ENCODE assay signal across 16 cellular contexts in the genomic region with DNA sequence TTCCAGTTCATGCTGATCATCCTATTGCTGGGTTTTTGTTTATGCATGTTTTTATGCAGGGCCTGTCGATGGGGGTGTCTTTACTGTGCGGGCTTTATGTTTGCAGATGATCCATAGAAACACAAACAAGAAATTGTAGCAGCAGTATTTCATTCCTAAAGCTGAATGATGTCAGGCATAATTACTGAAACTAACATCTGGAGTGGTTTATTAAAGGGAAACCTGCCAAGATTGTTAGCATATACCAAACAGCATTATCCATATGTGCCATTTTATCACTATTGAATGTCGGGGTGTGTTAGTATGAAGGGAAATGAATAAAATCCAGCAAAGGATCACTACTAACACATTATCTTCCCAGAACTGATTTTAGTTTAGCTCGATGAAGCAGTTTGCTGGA.
"Had no signal": no experiment of that assay in that cellular context is flagged by ENCODE, and none has a peak within 500 bp of the region (broad histone marks: within the 10 kb centered on the region; RNA-seq: fewer than 3 reads in every experiment).

No MANE protein-coding gene starts in this region.

- H3K27me3 ChIP-seq: esophagus squamous epithelium, gastrocnemius medialis, sigmoid colon, upper lobe of right lung had no signal

- H3K36me3 ChIP-seq: esophagus squamous epithelium, gastrocnemius medialis, sigmoid colon, upper lobe of right lung had no signal

- H3K9me3 ChIP-seq: esophagus squamous epithelium, gastrocnemius medialis, sigmoid colon, upper lobe of right lung had no signal

- ATAC-seq: activated naive CD4-positive, alpha-beta T cell treated with anti-CD3 and anti-CD28 coated beads, Interleukin-2, amount 50 U/mL, for 72 hours; gastrocnemius medialis; stimulated activated memory B cell treated with anti-CD40 and anti-IgM and Interleukin-4, amounts not matched to agents 10 μg/mL and 1 μg/mL and 100 μg/mL, for 72 hours; upper lobe of right lung had no signal

- H3K4me1 ChIP-seq: esophagus squamous epithelium, upper lobe of right lung had no signal

- H3K4me3 ChIP-seq: esophagus squamous epithelium, gastrocnemius medialis, lung, sigmoid colon, upper lobe of right lung had no signal

- H3K27ac ChIP-seq: esophagus squamous epithelium, gastrocnemius medialis, sigmoid colon, upper lobe of right lung had no signal

- DNase-seq: activated CD4-positive, alpha-beta memory T cell treated with anti-CD3 and anti-CD28 coated beads for 36 hours; activated gamma-delta T cell treated with Interleukin-2 at 50 U/mL for 16 hours; activated T-cell treated with anti-CD3 and anti-CD28 coated beads for 4 hours; dermis blood vessel endothelial cell; effector memory CD4-positive, alpha-beta T cell; esophagus squamous epithelium; gastrocnemius medialis; head of caudate nucleus; midbrain; nucleus accumbens; sigmoid colon; stimulated activated CD4-positive, alpha-beta T cell treated with anti-CD3 and anti-CD28 coated beads, Interleukin-4, amount 100 ng/mL, for 4 hours; upper lobe of right lung had no signal
